Comparison of ENCODE assay signal across 8 cellular contexts in the genomic region with DNA sequence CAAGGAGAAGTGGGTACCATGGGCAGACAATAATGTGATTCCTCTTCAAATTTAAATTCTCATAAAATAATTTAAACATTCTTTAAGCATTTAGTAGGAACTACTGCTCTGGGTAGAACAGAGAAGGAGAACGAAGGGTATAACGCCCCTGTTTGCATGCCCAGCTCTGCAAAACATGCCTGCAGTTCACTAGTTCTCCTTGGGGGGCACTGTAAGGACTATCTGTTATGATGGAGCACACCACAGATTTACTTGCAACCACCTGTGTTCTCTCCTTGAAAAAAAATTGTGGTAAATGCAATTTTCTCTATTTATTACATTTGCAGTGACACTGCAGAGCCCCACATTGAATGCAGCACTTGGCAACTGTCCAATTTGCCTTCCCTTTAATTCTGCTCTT.
DNase-seq lines count a peak whose midpoint lies in the region; ATAC-seq and TF ChIP-seq lines count a peak whose summit lies in the region.

No MANE protein-coding gene starts in this region.

- peak; percentile 53 for TF ChIP-seq CTCF in astrocyte of the cerebellum (IDR thresholded peaks at IDR 0.05; ENCODE audit: low read depth, low read length, missing control alignments)

- peak; percentile 70 for ATAC-seq in HG03045 (IDR thresholded peaks at IDR 0.05; ENCODE audit: unreplicated experiment)

- CTCF ChIA-PET in activated naive CD4-positive, alpha-beta T cell treated with anti-CD3 and anti-CD28 coated beads, Interleukin-2, amount 10 ng/mL, durations not matched to agents 7 days and 5 days (lab: Charles Lee): no interaction called here

- H3K27me3 Mint-ChIP-seq in activated naive CD4-positive, alpha-beta T cell treated with anti-CD3 and anti-CD28 coated beads, Interleukin-2, amount 10 ng/mL, durations not matched to agents 7 days and 5 days: no peaks in the 10 kb centered on the region

- H3K4me3 ChIP-seq in astrocyte of the cerebellum (ENCODE audit: low read depth, low read length): no peak overlapping the region

- H3K4me1 Mint-ChIP-seq in activated naive CD4-positive, alpha-beta T cell treated with anti-CD3 and anti-CD28 coated beads, Interleukin-2, amount 10 ng/mL, durations not matched to agents 7 days and 5 days: no peaks in the 10 kb centered on the region

- H3K4me3 Mint-ChIP-seq in activated naive CD4-positive, alpha-beta T cell treated with anti-CD3 and anti-CD28 coated beads, Interleukin-2, amount 10 ng/mL, durations not matched to agents 7 days and 5 days: no peak overlapping the region

- in situ Hi-C loops in astrocyte of the cerebellum (cut with HindIII; ENCODE audit: low sequenced_read_pairs): no loop called here

- no peaks in the 10 kb centered on the region for H3K36me3 Mint-ChIP-seq in activated naive CD4-positive, alpha-beta T cell treated with anti-CD3 and anti-CD28 coated beads, Interleukin-2, amount 10 ng/mL, durations not matched to agents 7 days and 5 days

- peaks cover 9% of the 10 kb centered on the region for H3K9me3 Mint-ChIP-seq in activated naive CD4-positive, alpha-beta T cell treated with anti-CD3 and anti-CD28 coated beads, Interleukin-2, amount 10 ng/mL, durations not matched to agents 7 days and 5 days

- DNase-seq in stimulated activated CD4-positive, alpha-beta T cell treated with anti-CD3 and anti-CD28 coated beads, Interleukin-1b, Interleukin-23, amount 100 ng/mL, for 48 hours: peak; percentile 3
- no peak for DNase-seq in stimulated activated CD4-positive, alpha-beta T cell treated with anti-CD3 and anti-CD28 coated beads, Interleukin-4, amount 100 ng/mL, for 4 hours
- DNase-seq in astrocyte of the cerebellum (ENCODE audit: low read depth): no peak
- DNase-seq in NCI-H1436 treated with DMSO at 0.1 percent for 48 hours (lab: John Stamatoyannopoulos, UW): no peak
- DNase-seq in T-helper 9 cell: no peak
- DNase-seq in activated naive CD4-positive, alpha-beta T cell treated with anti-CD3 and anti-CD28 coated beads, Interleukin-2, amount 10 ng/mL, durations not matched to agents 7 days and 5 days: no peak
- DNase-seq in NK-92 treated with Interleukin-12 subunit alpha and Interleukin-12 subunit beta, amount 100 ng/mL, for 24 hours (lab: John Stamatoyannopoulos, UW): no peak

- H3K27ac Mint-ChIP-seq in activated naive CD4-positive, alpha-beta T cell treated with anti-CD3 and anti-CD28 coated beads, Interleukin-2, amount 10 ng/mL, durations not matched to agents 7 days and 5 days: no peak overlapping the region
